Comparison of ENCODE assay signal across 8 cellular contexts in the genomic region with DNA sequence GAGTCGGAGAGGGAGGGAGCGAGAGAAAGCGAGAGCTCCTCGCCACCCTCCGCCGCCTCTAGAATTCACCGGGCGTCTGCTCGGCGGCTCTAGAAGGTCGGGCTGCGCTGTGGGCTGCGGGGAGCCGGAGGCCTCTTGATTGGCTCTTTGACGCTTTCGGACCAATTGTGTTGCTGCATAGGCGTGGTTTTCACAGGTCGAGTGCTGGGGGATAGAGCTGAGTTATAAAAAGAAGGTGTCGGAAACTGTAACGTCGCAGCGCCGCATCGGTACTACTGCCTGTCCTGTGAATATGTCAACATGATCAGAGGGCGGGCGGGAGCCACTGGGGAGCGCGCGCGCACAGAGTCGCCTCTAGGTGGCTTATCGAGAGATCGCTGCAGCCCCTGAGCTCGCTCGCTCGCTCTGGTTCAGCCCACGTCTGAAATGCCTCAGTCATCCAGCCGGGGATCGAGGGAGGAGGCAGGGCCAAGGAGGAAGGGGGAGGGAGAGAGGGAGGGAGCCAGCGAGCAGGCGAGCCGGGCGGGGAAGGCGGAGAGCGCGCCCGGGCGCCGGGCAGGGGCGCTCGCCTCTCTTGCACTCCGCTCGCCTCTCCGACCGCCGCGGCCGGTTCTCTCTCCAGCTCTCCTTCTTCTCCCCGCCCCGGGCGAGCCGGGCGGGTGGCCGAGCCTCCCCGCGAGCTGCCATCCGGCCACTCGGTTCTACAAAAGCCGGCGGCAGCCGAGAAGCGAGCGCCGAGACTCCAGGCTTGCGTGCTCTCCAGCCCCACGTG. TPM values are rescaled to one million over a fixed set of nuclear protein-coding genes. Genes with fewer than 3 reads are reported as not detected.
A peak's percentile ranks its signal among the peaks of the same experiment; 100 is the strongest.
DNase-seq lines count a peak whose midpoint lies in the region; ATAC-seq, FAIRE-seq and TF ChIP-seq lines count a peak whose summit lies in the region.

Gene TBX3, minus strand, starts transcription at position 78 of the 772 bp plus-strand sequence. CDS start 975 bp downstream, outside the sequence.

- intact Hi-C loops in CD4-positive, alpha-beta T cell (cut with DNase I, micrococcal nuclease), result no loop called here
- intact Hi-C loops in tibial artery (cut with DNase I; ENCODE audit: low total_unique reads), result no loop called here

- 0 to 1% (median 1%) methylated on average over 50 to 75 of the region's 76 CpGs for WGBS in adipose tissue, 3 donors

- H3K4me3 ChIP-seq in HUES48 (ENCODE audit: low read depth, low read length) (peak within 1 kb of the TSS; percentile 61), tibial artery (peak within 1 kb of the TSS; percentile 58 to 74)

- peak; percentile 72 for FAIRE-seq in RCC 7860 (lab: Jason Lieb, UNC)

- no peaks in the 10 kb centered on the region for H3K9me3 ChIP-seq in CD4-positive, alpha-beta T cell (ENCODE audit: control insufficient read depth, low read length)
- no peaks in the 10 kb centered on the region for H3K9me3 ChIP-seq in HUES48 (ENCODE audit: control insufficient read depth, insufficient read depth, low read length)
- H3K9me3 ChIP-seq in tibial artery, result no peaks in the 10 kb centered on the region

- no peak for TF ChIP-seq CTCF in CD4-positive, alpha-beta T cell (IDR thresholded peaks at IDR 0.05)
- TF ChIP-seq CTCF in glutamatergic neuron (IDR thresholded peaks at IDR 0.05; ENCODE audit: partially characterized antibody, unreplicated experiment), result peak; percentile 30
- TF ChIP-seq CTCF in tibial artery (IDR thresholded peaks at IDR 0.05), result peak; percentile 40 to 47

- H3K36me3 Mint-ChIP-seq in CD4-positive, alpha-beta T cell (ENCODE audit: low read depth), result peaks cover 6% of the 10 kb centered on the region
- H3K36me3 Mint-ChIP-seq in glutamatergic neuron (ENCODE audit: unreplicated experiment), result no peaks in the 10 kb centered on the region

- H3K27me3 Mint-ChIP-seq in CD4-positive, alpha-beta T cell, result peaks cover 96% of the 10 kb centered on the region
- H3K27me3 Mint-ChIP-seq in glutamatergic neuron (ENCODE audit: unreplicated experiment), result peaks cover 60% of the 10 kb centered on the region

- no peaks in the 10 kb centered on the region for H3K36me3 ChIP-seq in HUES48 (ENCODE audit: control insufficient read depth, insufficient read depth, low read length)
- H3K36me3 ChIP-seq in tibial artery, result no peaks in the 10 kb centered on the region

- H3K9ac ChIP-seq in HUES48 (ENCODE audit: low read depth, low read length), result no peak within 1 kb of the TSS

- POLR2A ChIA-PET in CD4-positive, alpha-beta T cell (lab: Charles Lee), result no interaction called here

- peak in 6 of 10 experiments; percentile 2 to 37 (median 12) for DNase-seq in CD4-positive, alpha-beta T cell
- DNase-seq in RCC 7860 (ENCODE audit: low spot score), result peak; percentile 95
- peak; percentile 85 for DNase-seq in glutamatergic neuron
- peak; percentile 97 for DNase-seq in non-pigmented ciliary epithelial cell (ENCODE audit: low read depth)
- DNase-seq in tibial artery, result peak; percentile 92 to 93

- H3K27me3 ChIP-seq in CD4-positive, alpha-beta T cell (ENCODE audit: control insufficient read depth, insufficient read depth, low read length), result peaks cover 88% of the 10 kb centered on the region
- H3K27me3 ChIP-seq in HUES48 (ENCODE audit: control insufficient read depth, insufficient read depth, low read length) (peaks cover 97% of the 10 kb centered on the region), tibial artery (peaks cover 0 to 24% of the 10 kb centered on the region in 2 donors)

- H3K27ac ChIP-seq in CD4-positive, alpha-beta T cell (ENCODE audit: low read depth, low read length), result no peak within 1 kb of the TSS
- H3K27ac ChIP-seq in HUES48 (ENCODE audit: low read depth, low read length) (peak within 1 kb of the TSS; percentile 55), adipose tissue (ENCODE audit: low read depth, low read length) (no peak within 1 kb of the TSS), tibial artery (peak within 1 kb of the TSS; percentile 81 to 85)

- ATAC-seq in CD4-positive, alpha-beta T cell (ENCODE audit: poor library complexity), result peak; percentile 62
- ATAC-seq in HG03135 (IDR thresholded peaks at IDR 0.05; ENCODE audit: unreplicated experiment), result no peak

- H3K9me3 Mint-ChIP-seq in CD4-positive, alpha-beta T cell, result peaks cover 4% of the 10 kb centered on the region
- H3K9me3 Mint-ChIP-seq in glutamatergic neuron (ENCODE audit: unreplicated experiment), result peaks cover 13% of the 10 kb centered on the region

- peaks cover 28% of the 10 kb centered on the region for H3K4me1 Mint-ChIP-seq in CD4-positive, alpha-beta T cell (ENCODE audit: low read depth)
- peaks cover 9% of the 10 kb centered on the region for H3K4me1 Mint-ChIP-seq in glutamatergic neuron (ENCODE audit: low read depth, unreplicated experiment)

- peak within 1 kb of the TSS; percentile 91 for H3K4me3 Mint-ChIP-seq in CD4-positive, alpha-beta T cell
- H3K4me3 Mint-ChIP-seq in glutamatergic neuron (ENCODE audit: unreplicated experiment), result peak within 1 kb of the TSS; percentile 80

- H3K4me1 ChIP-seq in HUES48 (ENCODE audit: control insufficient read depth, insufficient read depth, low read length), result peaks cover 77% of the 10 kb centered on the region
- H3K4me1 ChIP-seq in tibial artery, result peaks cover 0 to 27% (median 8%) of the 10 kb centered on the region in 4 donors

- no peak within 1 kb of the TSS for H3K27ac Mint-ChIP-seq in CD4-positive, alpha-beta T cell
- H3K27ac Mint-ChIP-seq in glutamatergic neuron (ENCODE audit: unreplicated experiment), result no peak within 1 kb of the TSS

- CTCF ChIA-PET in CD4-positive, alpha-beta T cell (lab: Charles Lee), result no interaction called here

RNA-seq across cellular contexts. Expression of gene TBX3, which starts in this region (rescaled TPM):
- total RNA-seq in CD4-positive, alpha-beta T cell, result under 1 TPM in 1 of 2 experiments, not detected in 1; 0.08 TPM
- polyA plus RNA-seq in adipose tissue, result 10 to 100 TPM in 2 of 3 donors, 1 to 10 TPM in 1; 1.9 to 18.1 (median 10.3) TPM
- 3.0 TPM for total RNA-seq in glutamatergic neuron (ENCODE audit: unreplicated experiment)

Comparison
In these comparisons a context has a peak if more than half of its experiments do, and no peak if none do; other contexts are left out.
1. Peak in DNase-seq and ATAC-seq in CD4-positive, alpha-beta T cell; RNA of the gene not detected or under 1 TPM.
2. DNase-seq: peak in every context shown above with its lines; median percentile 97 in non-pigmented ciliary epithelial cell; 95 in RCC 7860; 92 in tibial artery; 85 in glutamatergic neuron; 12 in CD4-positive, alpha-beta T cell.
3. H3K27ac ChIP-seq: peak in HUES48 (single experiment) and tibial artery (2 of 2); none in CD4-positive, alpha-beta T cell (single experiment) and adipose tissue (single experiment).